ENCODE assay signal across 27 cellular contexts in the genomic region with DNA sequence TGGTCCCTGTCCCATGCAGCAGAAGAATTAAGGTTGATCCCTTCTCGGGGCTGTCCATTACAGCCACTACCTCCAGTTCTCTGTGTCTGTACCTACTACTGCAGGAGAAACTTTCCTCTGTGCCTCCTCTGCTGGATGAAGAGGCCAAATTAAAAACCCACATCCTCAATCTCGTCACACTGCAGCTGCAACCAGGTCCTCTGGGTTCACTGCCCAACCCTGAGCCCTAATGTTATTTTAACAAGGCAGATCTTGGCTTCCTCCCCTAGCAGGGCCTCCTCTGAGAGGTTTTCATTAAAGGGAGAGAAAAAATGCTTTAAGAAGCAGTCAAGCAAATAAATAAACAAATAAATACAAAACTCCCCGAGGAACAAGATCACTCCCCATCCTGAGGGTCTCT.
DNase-seq lines count a peak whose midpoint lies in the region; ATAC-seq and TF ChIP-seq lines count a peak whose summit lies in the region.
"Had no signal": no experiment of that assay in that cellular context is flagged by ENCODE, and none has a peak within 500 bp of the region (broad histone marks: within the 10 kb centered on the region; RNA-seq: fewer than 3 reads in every experiment).

No MANE protein-coding gene starts in this region.

- H3K4me1 Mint-ChIP-seq in activated CD8-positive, alpha-beta memory T cell treated with anti-CD3 and anti-CD28 coated beads, Interleukin-2, amount 10 ng/mL, durations not matched to agents 7 days and 5 days, result peaks cover 30% of the 10 kb centered on the region
- peaks cover 11% of the 10 kb centered on the region for H3K4me1 Mint-ChIP-seq in CD4-positive, alpha-beta T cell (ENCODE audit: low read depth)
- H3K4me1 Mint-ChIP-seq in immature natural killer cell, result peaks cover 33 to 36% of the 10 kb centered on the region in 2 donors

- intact Hi-C loops in CD4-positive, alpha-beta T cell (cut with DNase I, micrococcal nuclease), result no loop called here

- no peaks in the 10 kb centered on the region for H3K36me3 ChIP-seq in MM.1S (replicated peaks; ENCODE audit: insufficient read depth, low read length)
- H3K36me3 ChIP-seq: Peyer's patch, prostate gland, SJCRH30, vagina had no signal

- peak; percentile 16 for ATAC-seq in activated CD8-positive, alpha-beta memory T cell treated with anti-CD3 and anti-CD28 coated beads, Interleukin-2, amount 10 ng/mL, durations not matched to agents 7 days and 5 days
- no peak for ATAC-seq in CD4-positive, alpha-beta T cell (ENCODE audit: poor library complexity)
- no peak for ATAC-seq in HG02588 (IDR thresholded peaks at IDR 0.05; ENCODE audit: unreplicated experiment)
- ATAC-seq in SK-N-SH treated with all-trans-retinoic acid at 6 μM for 48 hours, result no peak
- ATAC-seq: activated CD4-positive, CD25-positive, alpha-beta regulatory T cell treated with anti-CD3 and anti-CD28 coated beads, Interleukin-2, amount 50 U/mL, for 24 hours; left lobe of liver had no signal

- H3K9me3 ChIP-seq in CD4-positive, alpha-beta T cell (ENCODE audit: control insufficient read depth, low read length), result no peaks in the 10 kb centered on the region
- no peaks in the 10 kb centered on the region for H3K9me3 ChIP-seq in MM.1S (replicated peaks; ENCODE audit: insufficient read depth, low read length)
- H3K9me3 ChIP-seq: Peyer's patch, prostate gland, SJCRH30, tibial artery, vagina had no signal

- CTCF ChIA-PET in activated CD8-positive, alpha-beta memory T cell treated with anti-CD3 and anti-CD28 coated beads, Interleukin-2, amount 10 ng/mL, durations not matched to agents 7 days and 5 days (lab: Charles Lee), result interaction anchor here (1.3 kb wide), 2 partner anchors 9 to 116 kb away, joined by 4 to 6 read pairs; no protein-coding TSS in a partner anchor
- CTCF ChIA-PET in CD4-positive, alpha-beta T cell (lab: Charles Lee), result no interaction called here

- POLR2A ChIA-PET in CD4-positive, alpha-beta T cell (lab: Charles Lee), result no interaction called here

- no peak overlapping the region for H3K27ac Mint-ChIP-seq in activated CD8-positive, alpha-beta memory T cell treated with anti-CD3 and anti-CD28 coated beads, Interleukin-2, amount 10 ng/mL, durations not matched to agents 7 days and 5 days
- H3K27ac Mint-ChIP-seq in CD4-positive, alpha-beta T cell, result peak overlapping the region; percentile 10
- peak overlapping the region; percentile 74 to 92 (median 86) for H3K27ac Mint-ChIP-seq in immature natural killer cell
- H3K27ac Mint-ChIP-seq: activated CD4-positive, alpha-beta memory T cell treated with anti-CD3 and anti-CD28 coated beads, Interleukin-2, amount 10 ng/mL, durations not matched to agents 7 days and 5 days; activated T-helper 2 cell treated with anti-CD3 and anti-CD28 coated beads, Interferon-gamma antibody, Interleukin-2, Interleukin-4, amounts not matched to agents 10 μg/mL and 5 μg/mL and 100 μg/mL, durations not matched to agents 14 hours and 24 hours and 36 hours had no signal

- no peaks in the 10 kb centered on the region for H3K27me3 ChIP-seq in CD4-positive, alpha-beta T cell (ENCODE audit: control insufficient read depth, insufficient read depth, low read length)
- no peaks in the 10 kb centered on the region for H3K27me3 ChIP-seq in MM.1S (replicated peaks; ENCODE audit: insufficient read depth, low read length)
- H3K27me3 ChIP-seq: Peyer's patch, SJCRH30, tibial artery, vagina had no signal

- H3F3A ChIP-seq in MM.1S (ENCODE audit: insufficient read depth, low read length), result no peaks in the 10 kb centered on the region

- H4K20me1 ChIP-seq in MM.1S (ENCODE audit: insufficient read depth, low read length), result no peaks in the 10 kb centered on the region

- no peak for DNase-seq in activated CD8-positive, alpha-beta memory T cell treated with anti-CD3 and anti-CD28 coated beads, Interleukin-2, amount 10 ng/mL, durations not matched to agents 7 days and 5 days
- DNase-seq in activated CD8-positive, alpha-beta memory T cell treated with anti-CD3 and anti-CD28 coated beads, Interleukin-2, amount 50 U/mL, for 4 hours, result no peak
- DNase-seq in CD4-positive, alpha-beta T cell, result no peak
- DNase-seq in MM.1S (peak; percentile 18), immature natural killer cell (peak; percentile 33 to 51 (median 40)), SW 1271 (lab: John Stamatoyannopoulos, UW) (no peak)
- DNase-seq: activated CD4-positive, alpha-beta memory T cell treated with anti-CD3 and anti-CD28 coated beads, Interleukin-2, amount 10 ng/mL, durations not matched to agents 7 days and 5 days; activated T-cell treated with anti-CD3 and anti-CD28 coated beads for 4 hours; central memory CD4-positive, alpha-beta T cell; cortex of kidney; effector memory CD4-positive, alpha-beta T cell; erythroblast; KG1; NCI-H1436; NCI-H2107; NCI-H345; Peyer's patch; SJCRH30; stimulated activated CD4-positive, alpha-beta T cell treated with anti-CD3 and anti-CD28 coated beads, Interleukin-4, amount 100 ng/mL, for 24 hours had no signal

- TF ChIP-seq CTCF in CD4-positive, alpha-beta T cell (IDR thresholded peaks at IDR 0.05), result no peak
- TF ChIP-seq CTCF in MM.1S (IDR thresholded peaks at IDR 0.05; ENCODE audit: low read length), result no peak

- H3K79me2 ChIP-seq in MM.1S (ENCODE audit: low read length), result no peaks in the 10 kb centered on the region

- no peaks in the 10 kb centered on the region for H3K36me3 Mint-ChIP-seq in activated CD8-positive, alpha-beta memory T cell treated with anti-CD3 and anti-CD28 coated beads, Interleukin-2, amount 10 ng/mL, durations not matched to agents 7 days and 5 days
- no peaks in the 10 kb centered on the region for H3K36me3 Mint-ChIP-seq in CD4-positive, alpha-beta T cell (ENCODE audit: low read depth)
- peaks cover 0 to 17% (median 5%) of the 10 kb centered on the region in 3 donors for H3K36me3 Mint-ChIP-seq in immature natural killer cell

- no peak overlapping the region for H3K27ac ChIP-seq in CD4-positive, alpha-beta T cell (ENCODE audit: low read depth, low read length)
- no peak overlapping the region for H3K27ac ChIP-seq in MM.1S (ENCODE audit: low read length)
- H3K27ac ChIP-seq: Peyer's patch, prostate gland, SJCRH30, tibial artery, vagina had no signal

- no peaks in the 10 kb centered on the region for H3K9me3 Mint-ChIP-seq in activated CD8-positive, alpha-beta memory T cell treated with anti-CD3 and anti-CD28 coated beads, Interleukin-2, amount 10 ng/mL, durations not matched to agents 7 days and 5 days (ENCODE audit: low read depth)
- no peaks in the 10 kb centered on the region for H3K9me3 Mint-ChIP-seq in CD4-positive, alpha-beta T cell
- no peaks in the 10 kb centered on the region for H3K9me3 Mint-ChIP-seq in immature natural killer cell
- H3K9me3 Mint-ChIP-seq: activated CD4-positive, alpha-beta memory T cell treated with anti-CD3 and anti-CD28 coated beads, Interleukin-2, amount 10 ng/mL, durations not matched to agents 7 days and 5 days; activated T-helper 2 cell treated with anti-CD3 and anti-CD28 coated beads, Interferon-gamma antibody, Interleukin-2, Interleukin-4, amounts not matched to agents 10 μg/mL and 5 μg/mL and 100 μg/mL, durations not matched to agents 14 hours and 24 hours and 36 hours had no signal

- no peak overlapping the region for H3K9ac ChIP-seq in MM.1S (ENCODE audit: low read length)

- H3K4me3 ChIP-seq in MM.1S (ENCODE audit: low read length), result no peak overlapping the region
- H3K4me3 ChIP-seq: Peyer's patch, prostate gland, SJCRH30, tibial artery, vagina had no signal

- peaks cover 23% of the 10 kb centered on the region for H3K4me1 ChIP-seq in MM.1S (ENCODE audit: low read length)
- H3K4me1 ChIP-seq: Peyer's patch, prostate gland, SJCRH30, tibial artery, vagina had no signal

- no peak overlapping the region for H3K4me2 ChIP-seq in MM.1S (ENCODE audit: low read depth, low read length)

- H3K9me2 ChIP-seq in MM.1S (replicated peaks; ENCODE audit: insufficient read depth, low read length), result no peaks in the 10 kb centered on the region

- H2AFZ ChIP-seq in MM.1S (ENCODE audit: low read length), result no peak overlapping the region

- H3K4me3 Mint-ChIP-seq in activated CD8-positive, alpha-beta memory T cell treated with anti-CD3 and anti-CD28 coated beads, Interleukin-2, amount 10 ng/mL, durations not matched to agents 7 days and 5 days, result no peak overlapping the region
- no peak overlapping the region for H3K4me3 Mint-ChIP-seq in CD4-positive, alpha-beta T cell
- H3K4me3 Mint-ChIP-seq in immature natural killer cell, result peak overlapping the region; percentile 49 to 77 (median 68)
- H3K4me3 Mint-ChIP-seq: activated CD4-positive, alpha-beta memory T cell treated with anti-CD3 and anti-CD28 coated beads, Interleukin-2, amount 10 ng/mL, durations not matched to agents 7 days and 5 days had no signal

- H3K27me3 Mint-ChIP-seq in activated CD8-positive, alpha-beta memory T cell treated with anti-CD3 and anti-CD28 coated beads, Interleukin-2, amount 10 ng/mL, durations not matched to agents 7 days and 5 days, result peaks cover 5% of the 10 kb centered on the region
- H3K27me3 Mint-ChIP-seq in CD4-positive, alpha-beta T cell, result no peaks in the 10 kb centered on the region
- H3K27me3 Mint-ChIP-seq in immature natural killer cell (ENCODE audit: low read depth in 3 of 3), result peaks cover 0 to 4% (median 3%) of the 10 kb centered on the region in 3 donors

TF ChIP-seq in SK-N-SH treated with all-trans-retinoic acid at 6 μM for 48 hours, 23 proteins besides CTCF, POLR2A, EP300 and RAD21 (continues in another document):
- TF ChIP-seq GLIS3 (CRISPR knock-in tag; IDR thresholded peaks at IDR 0.05), result no peak
- TF ChIP-seq CSRNP3 (CRISPR knock-in tag; IDR thresholded peaks at IDR 0.05), result no peak
- TF ChIP-seq TCF4 (CRISPR knock-in tag; IDR thresholded peaks at IDR 0.05; ENCODE audit: borderline replicate concordance), result no peak
- TF ChIP-seq ZC3H10 (CRISPR knock-in tag; IDR thresholded peaks at IDR 0.05), result no peak
- TF ChIP-seq ARNTL (CRISPR knock-in tag; IDR thresholded peaks at IDR 0.05; ENCODE audit: borderline replicate concordance, low read depth), result no peak
- no peak for TF ChIP-seq TOX (CRISPR knock-in tag; IDR thresholded peaks at IDR 0.05; ENCODE audit: borderline replicate concordance)
- no peak for TF ChIP-seq SNAI2 (CRISPR knock-in tag; IDR thresholded peaks at IDR 0.05)

Comparison
In these comparisons a context has a peak if more than half of its experiments do, and no peak if none do; other contexts are left out.
1. DNase-seq: peak in MM.1S (single experiment) and immature natural killer cell (3 of 3); none in activated CD8-positive, alpha-beta memory T cell treated with anti-CD3 and anti-CD28 coated beads, Interleukin-2, amount 10 ng/mL, durations not matched to agents 7 days and 5 days (single experiment), activated CD8-positive, alpha-beta memory T cell treated with anti-CD3 and anti-CD28 coated beads, Interleukin-2, amount 50 U/mL, for 4 hours (single experiment), CD4-positive, alpha-beta T cell (0 of 10) and SW 1271 (0 of 2).
2. H3K4me3 Mint-ChIP-seq: peak in immature natural killer cell (5 of 5); none in activated CD8-positive, alpha-beta memory T cell treated with anti-CD3 and anti-CD28 coated beads, Interleukin-2, amount 10 ng/mL, durations not matched to agents 7 days and 5 days (single experiment) and CD4-positive, alpha-beta T cell (single experiment).